In the genomic region with DNA sequence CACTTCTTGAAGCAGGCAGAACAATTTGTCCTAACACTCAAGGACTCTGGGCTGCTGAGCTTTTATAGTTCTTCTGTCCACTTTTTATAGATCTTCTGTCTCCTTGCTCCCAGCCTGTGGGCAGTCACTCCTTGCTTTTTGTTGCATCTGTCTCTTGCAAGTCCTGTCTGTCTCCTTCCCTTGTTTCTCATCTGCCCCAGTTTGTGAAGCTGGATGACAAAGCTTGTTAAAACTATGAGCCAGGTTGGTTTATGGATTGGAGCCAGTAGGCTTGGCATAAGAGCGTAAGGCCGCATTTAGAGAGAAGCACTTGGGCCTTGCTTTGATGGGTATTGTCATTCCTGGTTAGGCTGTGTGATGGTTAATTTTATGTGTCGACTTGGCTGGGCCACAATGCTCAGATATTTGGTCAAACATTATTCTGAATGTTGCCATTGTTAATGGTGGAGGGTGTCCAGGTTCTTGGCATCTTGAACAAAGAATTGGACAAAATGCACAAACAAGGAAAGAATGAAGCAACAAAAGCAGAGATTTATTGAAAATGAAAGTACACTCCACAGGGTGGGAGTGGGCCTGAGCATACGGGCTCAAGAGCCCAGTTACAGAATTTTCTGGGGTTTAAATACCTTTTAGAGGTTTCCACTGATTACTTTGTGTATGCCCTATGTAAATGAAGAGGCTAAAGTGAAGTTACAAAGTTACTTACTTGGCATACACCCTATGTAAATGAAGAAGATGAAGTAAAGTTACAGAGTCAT, we compare ENCODE assay signal across 8 cellular contexts.
"Had no signal": no experiment of that assay in that cellular context is flagged by ENCODE, and none has a peak within 500 bp of the region (broad histone marks: within the 10 kb centered on the region; RNA-seq: fewer than 3 reads in every experiment).

No MANE protein-coding gene starts in this region.

- H3K27ac ChIP-seq: upper lobe of left lung had no signal

- H3K36me3 ChIP-seq: upper lobe of left lung had no signal

- H3K9me3 ChIP-seq: upper lobe of left lung had no signal

- ATAC-seq: activated CD8-positive, alpha-beta T cell treated with anti-CD3 and anti-CD28 coated beads for 36 hours; activated T-cell treated with anti-CD3 and anti-CD28 coated beads, Interleukin-2, amount 50 U/mL, for 4 hours; left ventricle myocardium superior; stimulated activated naive B cell treated with anti-CD40 and anti-IgM and Interleukin-4, amounts not matched to agents 10 μg/mL and 1 μg/mL and 100 μg/mL, for 72 hours had no signal

- H3K27me3 ChIP-seq: upper lobe of left lung had no signal

- DNase-seq: activated CD4-positive, alpha-beta T cell treated with anti-CD3 and anti-CD28 coated beads for 4 hours; activated CD8-positive, alpha-beta T cell treated with anti-CD3 and anti-CD28 coated beads for 36 hours; activated effector memory CD4-positive, alpha-beta T cell treated with Interleukin-2 at 50 U/mL for 16 hours; activated naive CD4-positive, alpha-beta T cell treated with anti-CD3 and anti-CD28 coated beads, Interleukin-2, amount 50 U/mL, for 16 hours; activated T-cell treated with anti-CD3 and anti-CD28 coated beads, Interleukin-2, amount 50 U/mL, for 4 hours; left ventricle myocardium superior; stimulated activated naive B cell treated with anti-CD40 and anti-IgM and Interleukin-4, amounts not matched to agents 10 μg/mL and 1 μg/mL and 100 μg/mL, for 72 hours; upper lobe of left lung had no signal

- H3K4me3 ChIP-seq: upper lobe of left lung had no signal
